In genomic region chr21:32562426-32562825, GRCh38 we compare ENCODE assay signal across 11 cellular contexts. TPM values are rescaled to one million over a fixed set of nuclear protein-coding genes. Genes with fewer than 3 reads are reported as not detected.
DNase-seq lines count a peak whose midpoint lies in the region; ATAC-seq, FAIRE-seq and TF ChIP-seq lines count a peak whose summit lies in the region.
"Had no signal": no experiment of that assay in that cellular context is flagged by ENCODE, and none has a peak within 500 bp of the region (broad histone marks: within the 10 kb centered on the region; RNA-seq: fewer than 3 reads in every experiment).

No MANE protein-coding gene starts in this region.

- POLR2A ChIA-PET in activated CD4-positive, alpha-beta T cell treated with anti-CD3 and anti-CD28 coated beads for 36 hours (lab: Charles Lee), result no interaction called here
- POLR2A ChIA-PET in K562 (lab: Yijun Ruan, JAX), result interaction anchor here (0.8 kb wide), 2 partner anchors 41 to 82 kb away, joined by 3 read pairs; no protein-coding TSS in a partner anchor

- no peak overlapping the region for H3K4me3 Mint-ChIP-seq in activated CD4-positive, alpha-beta T cell treated with anti-CD3 and anti-CD28 coated beads for 36 hours

- no peaks in the 10 kb centered on the region for H3K79me2 ChIP-seq in K562 (ENCODE audit: control insufficient read depth, insufficient read depth, low read length)

- intact Hi-C loops in activated CD4-positive, alpha-beta T cell treated with anti-CD3 and anti-CD28 coated beads for 36 hours (cut with DNase I, micrococcal nuclease), result loop anchor here in 1 of 2 experiments (1.0 kb wide), 1 partner anchor 159 kb away; no protein-coding TSS in a partner anchor
- intact Hi-C loops in K562 (cut with micrococcal nuclease), result loop anchor here (1.0 kb wide), 1 partner anchor 159 kb away; no protein-coding TSS in a partner anchor
- intact Hi-C loops in thyroid gland (cut with DNase I), result no loop called here

- TF ChIP-seq EP300 in K562 (IDR thresholded peaks at IDR 0.05; ENCODE audit: low read length), result peak; percentile 25

- 29% methylated on average over 5 of the region's 5 CpGs for WGBS in K562 (ENCODE audit: insufficient coverage, low coverage, missing lambda C conversion rate)
- WGBS in thyroid gland, 2 donors, result 38 to 46% methylated on average over 5 of the region's 5 CpGs

- H3K4me2 ChIP-seq in K562 (ENCODE audit: insufficient read depth, low read length), result no peak overlapping the region

- TF ChIP-seq CTCF in K562 (IDR thresholded peaks at IDR 0.05 in 2 of 3, conservative IDR thresholded peaks at IDR 0.05 in 1 of 3; ENCODE audit: insufficient read depth in 2 of 3, low read depth in 1 of 3, low read length in 3 of 3) (peak; percentile 73 to 85 (median 76)), thyroid gland (IDR thresholded peaks at IDR 0.05) (peak in 4 of 6 experiments; percentile 39 to 53 (median 44))

- no peaks in the 10 kb centered on the region for H3K9me1 ChIP-seq in K562 (ENCODE audit: control insufficient read depth, insufficient read depth, low read length)

- CTCF ChIA-PET in activated CD4-positive, alpha-beta T cell treated with anti-CD3 and anti-CD28 coated beads for 36 hours (lab: Charles Lee), result interaction anchor here (0.8 to 2.6 kb wide), 4 partner anchors 10 to 159 kb away, joined by 3 to 12 read pairs (median 4); no protein-coding TSS in a partner anchor
- CTCF ChIA-PET in K562 (lab: Yijun Ruan, JAX; ENCODE audit: low intra/inter-chr PET ratio), result interaction anchor here (1.5 kb wide), 1 partner anchor 159 kb away, joined by 8 read pairs; no protein-coding TSS in a partner anchor

- in situ Hi-C loops in K562 (cut with MboI), result no loop called here

- no peaks in the 10 kb centered on the region for H4K20me1 ChIP-seq in K562 (replicated peaks; ENCODE audit: control insufficient read depth, insufficient read depth, low read length)

- no peaks in the 10 kb centered on the region for H3K9me3 ChIP-seq in K562 (replicated peaks; ENCODE audit: control insufficient read depth, insufficient read depth, low read depth, low read length)
- no peaks in the 10 kb centered on the region for H3K9me3 ChIP-seq in thyroid gland

- H3K9me3 Mint-ChIP-seq in activated CD4-positive, alpha-beta T cell treated with anti-CD3 and anti-CD28 coated beads for 36 hours (ENCODE audit: low read depth), result peaks cover 14% of the 10 kb centered on the region

- ATAC-seq in activated CD4-positive, alpha-beta T cell treated with anti-CD3 and anti-CD28 coated beads for 36 hours, result peak; percentile 53
- ATAC-seq in K562, result peak; percentile 87
- ATAC-seq in GM18502 (IDR thresholded peaks at IDR 0.05; ENCODE audit: poor library complexity, unreplicated experiment), result no peak

- peaks cover 3% of the 10 kb centered on the region in 2 experiments; a peak in 4 of 5 replicates for H3K4me1 ChIP-seq in K562 (replicated peaks in 1 of 2; ENCODE audit: control insufficient read depth in 2 of 2, insufficient read depth in 2 of 2, low read length in 2 of 2)
- H3K4me1 ChIP-seq in thyroid gland, result no peaks in the 10 kb centered on the region
- H3K4me1 ChIP-seq: upper lobe of left lung had no signal

- no peak overlapping the region for H3K9ac ChIP-seq in K562 (ENCODE audit: insufficient read depth in 1 of 2, low read depth in 2 of 2, low read length in 2 of 2)

- H3K36me3 Mint-ChIP-seq in activated CD4-positive, alpha-beta T cell treated with anti-CD3 and anti-CD28 coated beads for 36 hours (ENCODE audit: low read depth), result peaks cover 9% of the 10 kb centered on the region

- H3K4me3 ChIP-seq in K562 (no peak overlapping the region), thyroid gland (replicated peaks in 1 of 3) (no peak overlapping the region)
- H3K4me3 ChIP-seq: upper lobe of left lung had no signal

- TF ChIP-seq RAD21 in K562 (CRISPR knock-in tag; conservative IDR thresholded peaks at IDR 0.05 in 1 of 2, IDR thresholded peaks at IDR 0.05 in 1 of 2), result peak; percentile 79 to 89

- TF ChIP-seq POLR2A in K562 (conservative IDR thresholded peaks at IDR 0.05) (no peak), thyroid gland (IDR thresholded peaks at IDR 0.05) (no peak)

- no peaks in the 10 kb centered on the region for H3K4me1 Mint-ChIP-seq in activated CD4-positive, alpha-beta T cell treated with anti-CD3 and anti-CD28 coated beads for 36 hours

- BruUV-seq in K562 (replicated peaks; lab: Mats Ljungman, UMichigan), result no TSS peak

- H2AFZ ChIP-seq in K562 (ENCODE audit: low read depth, low read length), result peak overlapping the region; percentile 72

- peak; percentile 77 for FAIRE-seq in K562 (lab: Jason Lieb, UNC)

- peak; percentile 52 for DNase-seq in activated CD4-positive, alpha-beta T cell treated with anti-CD3 and anti-CD28 coated beads for 36 hours
- no peak for DNase-seq in activated CD4-positive, alpha-beta T cell treated with anti-CD3 and anti-CD28 coated beads, Interleukin-2, amount 50 U/mL, for 48 hours
- peak in 1 of 4 experiments; percentile 73 for DNase-seq in K562 (ENCODE audit: extremely low read depth in 1 of 4, low spot score in 3 of 4)
- DNase-seq in iris pigment epithelial cell (ENCODE audit: low read depth), result peak; percentile 82
- DNase-seq in thyroid gland, result peak; percentile 51 to 61
- DNase-seq in activated naive CD4-positive, alpha-beta T cell (lab: John Stamatoyannopoulos, UW), result no peak
- no peak for DNase-seq in GDM1 (lab: John Stamatoyannopoulos, UW)
- DNase-seq: AML-193, NCI-H2227 treated with DMSO at 0.1 percent for 48 hours, upper lobe of left lung had no signal

- no peaks in the 10 kb centered on the region for H3K27me3 ChIP-seq in K562 (ENCODE audit: control insufficient read depth in 2 of 2, insufficient read depth in 2 of 2, low read length in 2 of 2)
- H3K27me3 ChIP-seq in thyroid gland, result no peaks in the 10 kb centered on the region
- H3K27me3 ChIP-seq: upper lobe of left lung had no signal

- H3K27ac ChIP-seq in K562 (ENCODE audit: extremely low read depth, low read depth, low read length) (no peak overlapping the region), thyroid gland (peak overlapping the region in 1 of 3 donors; percentile 7)
- H3K27ac ChIP-seq: upper lobe of left lung had no signal

- H3K36me3 ChIP-seq in K562 (ENCODE audit: control insufficient read depth, insufficient read depth, low read length), result no peaks in the 10 kb centered on the region
- H3K36me3 ChIP-seq in thyroid gland, result no peaks in the 10 kb centered on the region
- H3K36me3 ChIP-seq: upper lobe of left lung had no signal

- no peaks in the 10 kb centered on the region for H3K27me3 Mint-ChIP-seq in activated CD4-positive, alpha-beta T cell treated with anti-CD3 and anti-CD28 coated beads for 36 hours

- no peak overlapping the region for H3K27ac Mint-ChIP-seq in activated CD4-positive, alpha-beta T cell treated with anti-CD3 and anti-CD28 coated beads for 36 hours

RNA-seq across cellular contexts. Expression of gene TCP10L, which starts 22.9 kb away (rescaled TPM):
- total RNA-seq in activated CD4-positive, alpha-beta T cell treated with anti-CD3 and anti-CD28 coated beads for 36 hours, result 1 to 10 TPM in 1 of 2 experiments, under 1 TPM in 1; 0.96 to 1.2 TPM
- 0.30 and 0.55 TPM in 2 replicates for total RNA-seq in K562 (2011; cell fraction: chromatin; rRNA removed; ENCODE audit: low replicate concordance)
- not detected in 2 replicates for total RNA-seq in K562 (2011; cell fraction: nucleolus; rRNA removed)
- 0.37 TPM in 1 of 2 replicates, not detected in the other for total RNA-seq in K562 (2011; cell fraction: nucleoplasm; rRNA removed)
- 1.2 TPM in 1 of 2 replicates, not detected in the other for total RNA-seq in K562 (2014; rRNA removed)
- total RNA-seq in K562 (2014; rRNA removed; fragmentation: Illumina TruSeq; extraction: Trizol), result 0.77 and 0.91 TPM in 2 replicates
- 0.53 and 0.87 TPM in 2 replicates for total RNA-seq in K562 (2015; rRNA removed; fragmentation: Illumina TruSeq; extraction: Trizol)
- total RNA-seq in K562 (2021), result 0.49 and 0.58 TPM in 2 replicates
- polyA plus RNA-seq in K562 (2011; rRNA removed), result 0.19 and 0.38 TPM in 2 replicates
- 0.18 and 0.22 TPM in 2 replicates for polyA plus RNA-seq in K562 (2011; cell fraction: cytosol; rRNA removed)
- polyA plus RNA-seq in K562 (2011; cell fraction: nucleus; rRNA removed), result 0.25 TPM in 1 of 2 replicates, not detected in the other
- 0.89 and 3.0 TPM in 2 replicates for polyA plus RNA-seq in K562 (2012)
- polyA plus RNA-seq in K562 (2014; fragmentation: Illumina TruSeq; extraction: Trizol), result 0.21 and 0.34 TPM in 2 replicates
- under 1 TPM; 0.56 to 0.68 TPM for polyA plus RNA-seq in K562 (2014; fragmentation: Nextera tagmentation; extraction: Ambion mirVana)
- polyA plus RNA-seq in K562 (2014; rRNA removed), result 0.76 TPM in 1 of 2 replicates, not detected in the other
- 0.39 TPM in 2 replicates for polyA minus RNA-seq in K562 (2011; rRNA and poly(A)+ RNA removed)
- not detected in 2 replicates for polyA minus RNA-seq in K562 (2011; cell fraction: cytosol; rRNA and poly(A)+ RNA removed)
- polyA minus RNA-seq in K562 (2011; cell fraction: nucleus; rRNA and poly(A)+ RNA removed), result 0.22 TPM in 1 of 2 replicates, not detected in the other
- 1 to 10 TPM in 2 of 4 donors, under 1 TPM in 2; 0.29 to 2.9 (median 0.73) TPM for total RNA-seq in thyroid gland

RNA-seq across cellular contexts. Expression of gene CFAP298, which starts 49.8 kb away (rescaled TPM):
- total RNA-seq in activated CD4-positive, alpha-beta T cell treated with anti-CD3 and anti-CD28 coated beads for 36 hours, result 10 to 100 TPM; 39.5 to 47.9 TPM
- 50.0 and 58.7 TPM in 2 replicates for total RNA-seq in K562 (2011; cell fraction: chromatin; rRNA removed; ENCODE audit: low replicate concordance)
- total RNA-seq in K562 (2011; cell fraction: nucleolus; rRNA removed), result 38.8 and 40.5 TPM in 2 replicates
- total RNA-seq in K562 (2011; cell fraction: nucleoplasm; rRNA removed), result 45.3 and 53.1 TPM in 2 replicates
- total RNA-seq in K562 (2014; rRNA removed) (165 and 178 TPM in 2 replicates), K562 (2014; rRNA removed; fragmentation: Illumina TruSeq; extraction: Trizol) (78.6 and 88.5 TPM in 2 replicates), K562 (2015; rRNA removed; fragmentation: Illumina TruSeq; extraction: Trizol) (86.3 and 90.5 TPM in 2 replicates), K562 (2021) (119 and 121 TPM in 2 replicates), thyroid gland (10 to 100 TPM; 39.5 to 60.7 (median 43.5) TPM)
- polyA plus RNA-seq in K562 (2011; rRNA removed) (61.8 and 70.0 TPM in 2 replicates), K562 (2014; fragmentation: Illumina TruSeq; extraction: Trizol) (89.7 and 92.9 TPM in 2 replicates), K562 (2014; fragmentation: Nextera tagmentation; extraction: Ambion mirVana) (10 to 100 TPM; 31.4 to 43.5 TPM), K562 (2014; rRNA removed) (135 and 139 TPM in 2 replicates)
- 36.8 and 74.4 TPM in 2 replicates for polyA plus RNA-seq in K562 (2011; cell fraction: cytosol; rRNA removed)
- 66.3 and 77.5 TPM in 2 replicates for polyA plus RNA-seq in K562 (2011; cell fraction: nucleus; rRNA removed)
- 96.3 and 133 TPM in 2 replicates for polyA plus RNA-seq in K562 (2012)
- polyA minus RNA-seq in K562 (2011; rRNA and poly(A)+ RNA removed), result 23.8 and 24.0 TPM in 2 replicates
- 23.1 and 27.0 TPM in 2 replicates for polyA minus RNA-seq in K562 (2011; cell fraction: cytosol; rRNA and poly(A)+ RNA removed)
- polyA minus RNA-seq in K562 (2011; cell fraction: nucleus; rRNA and poly(A)+ RNA removed), result 15.8 and 23.3 TPM in 2 replicates

Comparison
In these comparisons a context has a peak if more than half of its experiments do, and no peak if none do; other contexts are left out.
1. DNase-seq: peak in activated CD4-positive, alpha-beta T cell treated with anti-CD3 and anti-CD28 coated beads for 36 hours (single experiment), iris pigment epithelial cell (single experiment) and thyroid gland (2 of 2); none in activated CD4-positive, alpha-beta T cell treated with anti-CD3 and anti-CD28 coated beads, Interleukin-2, amount 50 U/mL, for 48 hours (0 of 2), activated naive CD4-positive, alpha-beta T cell (0 of 4) and GDM1 (single experiment).